Comparison of ENCODE assay signal across 22 cellular contexts in genomic region chr21:45418301-45419071, GRCh38. TPM values are rescaled to one million over a fixed set of nuclear protein-coding genes. Genes with fewer than 3 reads are reported as not detected.
A peak's percentile ranks its signal among the peaks of the same experiment; 100 is the strongest.
DNase-seq lines count a peak whose midpoint lies in the region; TF ChIP-seq lines count a peak whose summit lies in the region.
"Had no signal": no experiment of that assay in that cellular context is flagged by ENCODE, and none has a peak within 500 bp of the region (broad histone marks: within the 10 kb centered on the region; RNA-seq: fewer than 3 reads in every experiment).

No MANE protein-coding gene starts in this region.

- intact Hi-C loops in Caco-2 (cut with micrococcal nuclease; ENCODE audit: unreplicated experiment), result no loop called here
- intact Hi-C loops in ascending aorta (cut with DNase I), result no loop called here

- BruUV-seq in Caco-2 (replicated peaks; lab: Mats Ljungman, UMichigan), result no TSS peak

- H3K27ac Mint-ChIP-seq in Caco-2 (ENCODE audit: unreplicated experiment), result peak overlapping the region; percentile 48
- peak overlapping the region; percentile 60 for H3K27ac Mint-ChIP-seq in progenitor cell of endocrine pancreas
- H3K27ac Mint-ChIP-seq: activated CD4-positive, alpha-beta memory T cell treated with anti-CD3 and anti-CD28 coated beads, Interleukin-2, amount 10 ng/mL, durations not matched to agents 7 days and 5 days; CD4-positive, CD25-positive, alpha-beta regulatory T cell; stimulated activated naive B cell treated with anti-CD40 and anti-IgM and Interleukin-4, amounts not matched to agents 10 μg/mL and 1 μg/mL and 100 μg/mL, for 72 hours; T-cell had no signal

- H3K27me3 ChIP-seq in Caco-2 (replicated peaks; ENCODE audit: control insufficient read depth, insufficient read depth, low read length), result no peaks in the 10 kb centered on the region
- no peaks in the 10 kb centered on the region for H3K27me3 ChIP-seq in ascending aorta
- no peaks in the 10 kb centered on the region for H3K27me3 ChIP-seq in right atrium auricular region
- no peaks in the 10 kb centered on the region for H3K27me3 ChIP-seq in HAP-1 (ENCODE audit: low read depth)
- H3K27me3 ChIP-seq: breast epithelium, transverse colon had no signal

- H3K36me3 ChIP-seq in Caco-2 (ENCODE audit: control insufficient read depth, insufficient read depth, low read length) (no peaks in the 10 kb centered on the region), ascending aorta (no peaks in the 10 kb centered on the region), right atrium auricular region (no peaks in the 10 kb centered on the region), HAP-1 (replicated peaks) (no peaks in the 10 kb centered on the region)
- H3K36me3 ChIP-seq: breast epithelium, transverse colon had no signal

- H3K4me1 Mint-ChIP-seq in Caco-2 (ENCODE audit: low read depth, unreplicated experiment), result peaks cover 19% of the 10 kb centered on the region
- peaks cover 36% of the 10 kb centered on the region for H3K4me1 Mint-ChIP-seq in progenitor cell of endocrine pancreas (ENCODE audit: low read depth)
- H3K4me1 Mint-ChIP-seq: activated CD4-positive, alpha-beta memory T cell treated with anti-CD3 and anti-CD28 coated beads, Interleukin-2, amount 10 ng/mL, durations not matched to agents 7 days and 5 days; stimulated activated naive B cell treated with anti-CD40 and anti-IgM and Interleukin-4, amounts not matched to agents 10 μg/mL and 1 μg/mL and 100 μg/mL, for 72 hours; T-cell had no signal

- CTCF ChIA-PET in Caco-2 (lab: Charles Lee), result no interaction called here

- peak overlapping the region; percentile 65 to 97 for H3K27ac ChIP-seq in ascending aorta
- H3K27ac ChIP-seq in right atrium auricular region, result peak overlapping the region; percentile 43 to 75

- peaks cover 55% of the 10 kb centered on the region for H3K36me3 Mint-ChIP-seq in Caco-2 (ENCODE audit: insufficient read depth, unreplicated experiment)
- no peaks in the 10 kb centered on the region for H3K36me3 Mint-ChIP-seq in progenitor cell of endocrine pancreas (ENCODE audit: insufficient read depth)
- H3K36me3 Mint-ChIP-seq: activated naive CD4-positive, alpha-beta T cell treated with anti-CD3 and anti-CD28 coated beads, Interleukin-2, amount 50 U/mL, for 72 hours; CD4-positive, CD25-positive, alpha-beta regulatory T cell; stimulated activated naive B cell treated with anti-CD40 and anti-IgM and Interleukin-4, amounts not matched to agents 10 μg/mL and 1 μg/mL and 100 μg/mL, for 72 hours; T-cell had no signal

- H3K4me3 Mint-ChIP-seq in Caco-2 (ENCODE audit: unreplicated experiment) (no peak overlapping the region), progenitor cell of endocrine pancreas (ENCODE audit: low read depth) (no peak overlapping the region)
- H3K4me3 Mint-ChIP-seq: activated CD4-positive, alpha-beta memory T cell treated with anti-CD3 and anti-CD28 coated beads, Interleukin-2, amount 10 ng/mL, durations not matched to agents 7 days and 5 days; CD4-positive, CD25-positive, alpha-beta regulatory T cell; stimulated activated naive B cell treated with anti-CD40 and anti-IgM and Interleukin-4, amounts not matched to agents 10 μg/mL and 1 μg/mL and 100 μg/mL, for 72 hours; T-cell had no signal

- POLR2A ChIA-PET in Caco-2 (lab: Charles Lee), result no interaction called here

- H3K9me3 ChIP-seq in Caco-2, result no peaks in the 10 kb centered on the region
- H3K9me3 ChIP-seq in ascending aorta, result no peaks in the 10 kb centered on the region
- no peaks in the 10 kb centered on the region for H3K9me3 ChIP-seq in right atrium auricular region
- no peaks in the 10 kb centered on the region for H3K9me3 ChIP-seq in HAP-1
- H3K9me3 ChIP-seq: breast epithelium, transverse colon had no signal

- H3K27me3 Mint-ChIP-seq in Caco-2 (ENCODE audit: insufficient read depth, unreplicated experiment), result no peaks in the 10 kb centered on the region
- H3K27me3 Mint-ChIP-seq in progenitor cell of endocrine pancreas, result no peaks in the 10 kb centered on the region
- H3K27me3 Mint-ChIP-seq: activated CD4-positive, alpha-beta memory T cell treated with anti-CD3 and anti-CD28 coated beads, Interleukin-2, amount 10 ng/mL, durations not matched to agents 7 days and 5 days had no signal

- in situ Hi-C loops in HAP-1 (cut with MboI; ENCODE audit: low sequenced_read_pairs), result no loop called here

- TF ChIP-seq CTCF in Caco-2 (IDR thresholded peaks at IDR 0.05; ENCODE audit: insufficient read depth in 1 of 2, low read depth in 1 of 2, low read length in 1 of 2, severe bottlenecking in 1 of 2, unreplicated experiment in 1 of 2) (no peak), ascending aorta (IDR thresholded peaks at IDR 0.05) (no peak), right atrium auricular region (IDR thresholded peaks at IDR 0.05) (no peak), progenitor cell of endocrine pancreas (IDR thresholded peaks at IDR 0.05; ENCODE audit: unreplicated experiment) (no peak)

- peaks cover 19% of the 10 kb centered on the region for H3K4me1 ChIP-seq in Caco-2
- H3K4me1 ChIP-seq in ascending aorta, result peaks cover 6 to 51% of the 10 kb centered on the region in 2 donors
- peaks cover 0 to 87% of the 10 kb centered on the region in 2 donors for H3K4me1 ChIP-seq in right atrium auricular region
- H3K4me1 ChIP-seq in HAP-1, result peaks cover 8% of the 10 kb centered on the region

- H3K9me3 Mint-ChIP-seq in Caco-2 (ENCODE audit: unreplicated experiment), result no peaks in the 10 kb centered on the region
- H3K9me3 Mint-ChIP-seq in progenitor cell of endocrine pancreas (ENCODE audit: low read depth), result no peaks in the 10 kb centered on the region
- H3K9me3 Mint-ChIP-seq: activated CD4-positive, alpha-beta memory T cell treated with anti-CD3 and anti-CD28 coated beads, Interleukin-2, amount 10 ng/mL, durations not matched to agents 7 days and 5 days; activated naive CD4-positive, alpha-beta T cell treated with anti-CD3 and anti-CD28 coated beads, Interleukin-2, amount 50 U/mL, for 72 hours; CD4-positive, CD25-positive, alpha-beta regulatory T cell; stimulated activated naive B cell treated with anti-CD40 and anti-IgM and Interleukin-4, amounts not matched to agents 10 μg/mL and 1 μg/mL and 100 μg/mL, for 72 hours; T-cell had no signal

- H3K4me3 ChIP-seq in Caco-2 (ENCODE audit: low read depth, low read length), result no peak overlapping the region
- H3K4me3 ChIP-seq in ascending aorta, result no peak overlapping the region
- no peak overlapping the region for H3K4me3 ChIP-seq in right atrium auricular region
- H3K4me3 ChIP-seq in HAP-1, result no peak overlapping the region
- H3K4me3 ChIP-seq: transverse colon had no signal

- DNase-seq in Caco-2 (no peak), ascending aorta (ENCODE audit: low spot score in 2 of 2) (peak in 1 of 2 donors; percentile 65), right atrium auricular region (ENCODE audit: low spot score) (no peak), progenitor cell of endocrine pancreas (ENCODE audit: low spot score, unreplicated experiment) (no peak), NCI-H524 treated with DMSO at 0.1 percent for 48 hours (lab: John Stamatoyannopoulos, UW) (no peak), NCI-H82 (lab: John Stamatoyannopoulos, UW) (no peak), HAP-1 (ENCODE audit: low spot score in 2 of 2) (no peak)
- no peak for DNase-seq in stimulated activated naive CD4-positive, alpha-beta T cell treated with Interleukin-2 at 50 U/mL for 16 hours (lab: John Stamatoyannopoulos, UW)
- DNase-seq: ACHN; activated CD4-positive, alpha-beta memory T cell treated with anti-CD3 and anti-CD28 coated beads, Interleukin-2, amount 10 ng/mL, durations not matched to agents 7 days and 5 days; activated T-cell treated with anti-CD3 and anti-CD28 coated beads, Interleukin-2, amount 50 U/mL, for 48 hours; CD4-positive, CD25-positive, alpha-beta regulatory T cell; HCEC 1CT; head of caudate nucleus; midbrain; NCI-H1417; occipital lobe; stimulated activated naive B cell treated with anti-CD40 and anti-IgM and Interleukin-4, amounts not matched to agents 10 μg/mL and 1 μg/mL and 100 μg/mL, for 72 hours; T-cell; transverse colon had no signal

RNA-seq across cellular contexts. Expression of gene COL18A1, which starts 13.5 kb away (rescaled TPM):
- total RNA-seq in Caco-2 (2022) (160 and 170 TPM in 2 replicates), ascending aorta (699 TPM), right atrium auricular region (100 to 1,000 TPM; 117 to 134 TPM), progenitor cell of endocrine pancreas (271 TPM in 2 replicates)
